In the genomic region with DNA sequence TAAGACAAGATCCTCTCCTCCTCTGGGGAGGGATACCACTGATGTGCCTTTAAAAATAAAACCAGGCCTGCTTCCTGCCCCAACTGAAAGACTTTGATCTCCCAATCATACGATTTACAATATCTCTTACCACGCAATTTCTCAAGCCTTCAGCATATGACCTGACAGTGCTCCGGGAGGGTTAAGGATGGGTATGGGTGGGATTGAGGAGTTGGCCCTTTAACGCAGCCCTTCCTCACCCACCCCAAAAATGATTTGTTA, we compare ENCODE assay signal across 25 cellular contexts.
DNase-seq lines count a peak whose midpoint lies in the region; ATAC-seq and TF ChIP-seq lines count a peak whose summit lies in the region.
"Had no signal": no experiment of that assay in that cellular context is flagged by ENCODE, and none has a peak within 500 bp of the region (broad histone marks: within the 10 kb centered on the region; RNA-seq: fewer than 3 reads in every experiment).

No MANE protein-coding gene starts in this region.

- H3K27me3 Mint-ChIP-seq in T-helper 17 cell (no peaks in the 10 kb centered on the region), neural progenitor cell (ENCODE audit: insufficient read depth, low read depth) (peaks cover 2% of the 10 kb centered on the region)
- H3K27me3 Mint-ChIP-seq: activated CD4-positive, alpha-beta memory T cell treated with anti-CD3 and anti-CD28 coated beads, Interleukin-2, amount 10 ng/mL, durations not matched to agents 7 days and 5 days; CD8-positive, alpha-beta memory T cell had no signal

- peaks cover 6% of the 10 kb centered on the region for H3K9me3 Mint-ChIP-seq in neural progenitor cell
- H3K9me3 Mint-ChIP-seq: activated CD4-positive, alpha-beta memory T cell treated with anti-CD3 and anti-CD28 coated beads, Interleukin-2, amount 10 ng/mL, durations not matched to agents 7 days and 5 days; CD8-positive, alpha-beta memory T cell had no signal

- no peak for TF ChIP-seq CTCF in right atrium auricular region (IDR thresholded peaks at IDR 0.05)
- no peak for TF ChIP-seq CTCF in heart right ventricle (IDR thresholded peaks at IDR 0.05)
- no peak for TF ChIP-seq CTCF in neural progenitor cell (IDR thresholded peaks at IDR 0.05)

- H3K4me1 Mint-ChIP-seq in T-helper 17 cell (peaks cover 54% of the 10 kb centered on the region), neural progenitor cell (peaks cover 42% of the 10 kb centered on the region)

- ATAC-seq in heart right ventricle = no peak
- no peak for ATAC-seq in T-helper 17 cell
- no peak for ATAC-seq in GM18517 (IDR thresholded peaks at IDR 0.05; ENCODE audit: unreplicated experiment)
- ATAC-seq in aorta (ENCODE audit: low FRiP score) = no peak
- ATAC-seq: foreskin keratinocyte, HCT116, K562, right lobe of liver had no signal

- peaks cover 2% of the 10 kb centered on the region for H3K36me3 Mint-ChIP-seq in T-helper 17 cell (ENCODE audit: low read depth)
- H3K36me3 Mint-ChIP-seq in neural progenitor cell = peaks cover 47% of the 10 kb centered on the region

- H3K9me3 ChIP-seq in right atrium auricular region = no peaks in the 10 kb centered on the region
- no peaks in the 10 kb centered on the region for H3K9me3 ChIP-seq in heart right ventricle
- H3K9me3 ChIP-seq in T-helper 17 cell (ENCODE audit: control insufficient read depth, low read length, poor library complexity, severe bottlenecking) = no peaks in the 10 kb centered on the region
- no peaks in the 10 kb centered on the region for H3K9me3 ChIP-seq in neural progenitor cell (ENCODE audit: low read depth)
- H3K9me3 ChIP-seq in aorta (ENCODE audit: control insufficient read depth, low read length) = no peaks in the 10 kb centered on the region
- H3K9me3 ChIP-seq: right lobe of liver had no signal

- DNase-seq in right atrium auricular region (ENCODE audit: low spot score) = no peak
- no peak for DNase-seq in heart right ventricle
- DNase-seq in T-helper 17 cell = no peak
- DNase-seq in neural progenitor cell (ENCODE audit: low spot score) = no peak
- no peak for DNase-seq in aorta
- no peak for DNase-seq in ACHN
- DNase-seq: activated CD4-positive, alpha-beta memory T cell treated with anti-CD3 and anti-CD28 coated beads, Interleukin-2, amount 10 ng/mL, durations not matched to agents 7 days and 5 days; activated naive CD4-positive, alpha-beta T cell treated with Interleukin-2 at 50 U/mL for 16 hours; anterior cingulate cortex; CD8-positive, alpha-beta memory T cell; DMS153; effector CD8-positive, alpha-beta T cell; foreskin keratinocyte; mammary epithelial cell; NCI-H2171 treated with DMSO at 0.1 percent for 48 hours; NCI-H526; right lobe of liver; stimulated activated CD4-positive, alpha-beta T cell treated with anti-CD3 and anti-CD28 coated beads, Interleukin-15, amount 100 ng/mL, for 24 hours; stimulated activated CD8-positive, alpha-beta memory T cell treated with anti-CD3 and anti-CD28 coated beads, Interleukin-4, amount 100 ng/mL, for 48 hours; substantia nigra; WERI-Rb-1 had no signal

- H3F3A ChIP-seq in neural progenitor cell (ENCODE audit: low read depth) = no peaks in the 10 kb centered on the region

- peak overlapping the region; percentile 50 to 61 for H3K27ac ChIP-seq in right atrium auricular region
- H3K27ac ChIP-seq in heart right ventricle = peak overlapping the region in 5 of 10 donors; percentile 11 to 50 (median 24)
- H3K27ac ChIP-seq in neural progenitor cell = peak overlapping the region; percentile 3
- H3K27ac ChIP-seq in aorta (ENCODE audit: low read depth in 1 of 2, low read length in 2 of 2) = no peak overlapping the region
- H3K27ac ChIP-seq: foreskin keratinocyte, right lobe of liver, SK-N-MC, WERI-Rb-1 had no signal

- intact Hi-C loops in heart right ventricle (cut with DNase I) = no loop called here
- intact Hi-C loops in aorta (cut with DNase I) = no loop called here

- in situ Hi-C loops in ACHN (cut with HindIII; ENCODE audit: low pct_ligation_motif_present, low pct_unique_long_range_greater_than_20kb, low sequenced_read_pairs) = no loop called here

- H2AFZ ChIP-seq in neural progenitor cell (replicated peaks) = no peak overlapping the region

- H3K27ac Mint-ChIP-seq in T-helper 17 cell (peak overlapping the region; percentile 53), neural progenitor cell (peak overlapping the region; percentile 5)
- H3K27ac Mint-ChIP-seq: activated CD4-positive, alpha-beta memory T cell treated with anti-CD3 and anti-CD28 coated beads, Interleukin-2, amount 10 ng/mL, durations not matched to agents 7 days and 5 days had no signal

- peaks cover 100% of the 10 kb centered on the region for H4K20me1 ChIP-seq in neural progenitor cell (ENCODE audit: low read depth)

- WGBS in heart right ventricle, 2 donors = 49 to 52% methylated on average over 4 of the region's 4 CpGs
- WGBS in aorta, 2 donors = 73 to 82% methylated on average over 4 of the region's 4 CpGs

- H3K9ac ChIP-seq in neural progenitor cell = no peak overlapping the region

- peaks cover 100% of the 10 kb centered on the region for H3K79me2 ChIP-seq in neural progenitor cell (ENCODE audit: low read depth)

- H3K4me1 ChIP-seq in right atrium auricular region (peaks cover 0 to 74% of the 10 kb centered on the region in 2 donors), heart right ventricle (peaks cover 18 to 96% (median 70%) of the 10 kb centered on the region in 9 donors), neural progenitor cell (peaks cover 53% of the 10 kb centered on the region), aorta (ENCODE audit: control insufficient read depth in 1 of 2, insufficient read depth in 2 of 2, low read length in 2 of 2) (peaks cover 4 to 5% of the 10 kb centered on the region in 2 donors)

- peak overlapping the region; percentile 57 for H3K4me3 Mint-ChIP-seq in T-helper 17 cell
- H3K4me3 Mint-ChIP-seq in neural progenitor cell = no peak overlapping the region
- H3K4me3 Mint-ChIP-seq: activated CD4-positive, alpha-beta memory T cell treated with anti-CD3 and anti-CD28 coated beads, Interleukin-2, amount 10 ng/mL, durations not matched to agents 7 days and 5 days; CD8-positive, alpha-beta memory T cell had no signal

- H3K36me3 ChIP-seq in right atrium auricular region (no peaks in the 10 kb centered on the region), heart right ventricle (no peaks in the 10 kb centered on the region), neural progenitor cell (no peaks in the 10 kb centered on the region), aorta (ENCODE audit: control insufficient read depth in 1 of 2, insufficient read depth in 2 of 2, low read length in 1 of 2) (no peaks in the 10 kb centered on the region)
- H3K36me3 ChIP-seq: right lobe of liver, WERI-Rb-1 had no signal

- H3K4me3 ChIP-seq in right atrium auricular region (no peak overlapping the region), heart right ventricle (no peak overlapping the region), neural progenitor cell (no peak overlapping the region), aorta (ENCODE audit: low read length in 2 of 2) (no peak overlapping the region)
- H3K4me3 ChIP-seq: K562, right lobe of liver, SK-N-MC had no signal

- H3K4me2 ChIP-seq in neural progenitor cell = no peak overlapping the region

- H3K27me3 ChIP-seq in right atrium auricular region (no peaks in the 10 kb centered on the region), heart right ventricle (no peaks in the 10 kb centered on the region), neural progenitor cell (no peaks in the 10 kb centered on the region), aorta (ENCODE audit: control insufficient read depth in 1 of 2, insufficient read depth in 2 of 2, low read length in 1 of 2) (no peaks in the 10 kb centered on the region)
- H3K27me3 ChIP-seq: foreskin keratinocyte, right lobe of liver had no signal

Comparison
In these comparisons a context has a peak if more than half of its experiments do, and no peak if none do; other contexts are left out.
1. H3K27ac ChIP-seq: peak in right atrium auricular region (2 of 2) and neural progenitor cell (single experiment); none in aorta (0 of 2).